ENCODE assay signal across 1 cellular context in the genomic region with DNA sequence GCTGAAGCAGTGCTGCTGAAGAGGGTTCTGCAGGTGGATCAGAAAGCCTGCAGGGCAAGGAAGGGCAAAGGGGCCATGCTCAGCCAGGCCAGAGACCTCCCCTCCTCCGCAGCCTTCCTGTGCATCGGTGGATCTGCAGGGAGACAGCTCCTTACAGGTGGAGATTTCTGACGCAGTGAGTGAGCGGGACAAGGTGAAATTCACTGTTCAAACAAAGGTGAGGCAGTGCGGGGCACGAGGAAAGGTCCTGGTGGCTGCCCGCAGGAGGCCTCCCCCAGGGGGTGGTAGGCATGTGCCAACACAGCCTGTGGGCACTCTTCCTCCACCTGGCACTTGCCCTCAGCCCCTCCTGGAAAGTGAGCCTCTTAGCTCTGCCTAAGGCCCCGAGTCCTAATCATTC.
TF ChIP-seq lines count a peak whose summit lies in the region.

No MANE protein-coding gene starts in this region.

TF ChIP-seq in SK-N-SH, 30 proteins besides CTCF, POLR2A, EP300 and RAD21:
- TF ChIP-seq JUND (IDR thresholded peaks at IDR 0.05) = no peak
- TF ChIP-seq FOSL2 (IDR thresholded peaks at IDR 0.05; ENCODE audit: borderline replicate concordance, low read depth) = no peak
- no peak for TF ChIP-seq EZH2phosphoT487 (IDR thresholded peaks at IDR 0.05; ENCODE audit: borderline replicate concordance, low read depth)
- no peak for TF ChIP-seq MXI1 (IDR thresholded peaks at IDR 0.05; ENCODE audit: low read depth, low read length)
